In the genomic region with DNA sequence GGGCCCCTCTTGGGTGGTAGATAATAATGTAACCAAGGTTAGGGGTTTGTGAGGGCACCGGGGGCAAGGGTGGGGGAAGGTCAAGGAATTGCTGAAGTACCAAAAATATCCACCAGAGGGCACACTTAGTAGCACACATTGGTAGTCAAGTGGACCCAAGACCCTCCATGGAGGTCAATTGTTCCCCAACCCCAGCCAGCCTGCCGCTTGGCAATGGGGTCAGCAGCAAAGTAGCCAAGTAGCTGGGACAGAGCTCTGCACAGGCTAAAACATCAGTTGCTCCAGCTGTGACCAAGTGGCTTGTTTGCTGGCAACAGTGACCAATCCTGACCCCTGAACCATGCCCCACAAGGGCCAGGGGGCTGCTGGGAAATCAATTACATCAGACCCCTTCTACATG, we compare ENCODE assay signal across 8 cellular contexts.
DNase-seq lines count a peak whose midpoint lies in the region; ATAC-seq and TF ChIP-seq lines count a peak whose summit lies in the region.

No MANE protein-coding gene starts in this region.

- H3K36me3 ChIP-seq in upper lobe of right lung = no peaks in the 10 kb centered on the region
- H3K36me3 ChIP-seq in MG63 = no peaks in the 10 kb centered on the region

- peak; percentile 71 for ATAC-seq in activated B cell treated with CpG ODN at 0.5 μM for 24 hours (ENCODE audit: low read depth)
- ATAC-seq in memory B cell (ENCODE audit: low read depth) = peak; percentile 47
- peak; percentile 60 for ATAC-seq in upper lobe of right lung

- H3K36me3 Mint-ChIP-seq in activated B cell treated with CpG ODN at 0.5 μM for 24 hours (ENCODE audit: low read depth) (no peaks in the 10 kb centered on the region), memory B cell (no peaks in the 10 kb centered on the region)

- H3K4me1 Mint-ChIP-seq in activated B cell treated with CpG ODN at 0.5 μM for 24 hours (no peaks in the 10 kb centered on the region), memory B cell (no peaks in the 10 kb centered on the region)

- no peaks in the 10 kb centered on the region for H3K4me1 ChIP-seq in upper lobe of right lung

- DNase-seq in NOMO-1 treated with dmso at 0.1 percent for 144 hours (lab: John Stamatoyannopoulos, UW; ENCODE audit: unreplicated experiment) = peak; percentile 4
- no peak for DNase-seq in NOMO-1 treated with DMSO at 0.1 percent for 48 hours (lab: John Stamatoyannopoulos, UW; ENCODE audit: unreplicated experiment)
- peak; percentile 93 for DNase-seq in HuH-7 (ENCODE audit: low spot score)
- DNase-seq in activated B cell treated with CpG ODN at 0.5 μM for 24 hours = peak; percentile 27
- peak in 3 of 10 donors; percentile 10 to 27 (median 24) for DNase-seq in dorsolateral prefrontal cortex
- DNase-seq in memory B cell (ENCODE audit: low spot score in 2 of 2) = peak; percentile 62 to 69
- peak; percentile 62 for DNase-seq in upper lobe of right lung
- DNase-seq in MG63 = no peak

- H3K27ac ChIP-seq in dorsolateral prefrontal cortex (peak overlapping the region in 12 of 59 donors; percentile 3 to 73 (median 38)), upper lobe of right lung (no peak overlapping the region)

- H3K9me3 ChIP-seq in upper lobe of right lung = no peaks in the 10 kb centered on the region
- no peaks in the 10 kb centered on the region for H3K9me3 ChIP-seq in MG63

- H3K27me3 Mint-ChIP-seq in activated B cell treated with CpG ODN at 0.5 μM for 24 hours (no peaks in the 10 kb centered on the region), memory B cell (no peaks in the 10 kb centered on the region)

- intact Hi-C loops in activated B cell treated with CpG ODN at 0.5 μM for 24 hours (cut with micrococcal nuclease) (loop anchor here (1.0 to 5.0 kb wide), 7 partner anchors 78 to 219 kb away; partner anchors contain the start of genes RAB11FIP5 and SFXN5), dorsolateral prefrontal cortex (cut with DNase I) (loop anchor here (2.0 to 10.0 kb wide), 6 partner anchors 74 to 184 kb away; partner anchors contain the start of gene SFXN5 (in 1 of the 2)), upper lobe of right lung (cut with DNase I) (loop anchor here (5.0 kb wide), 1 partner anchor 184 kb away; no protein-coding TSS in a partner anchor)

- no peaks in the 10 kb centered on the region for H3K27me3 ChIP-seq in dorsolateral prefrontal cortex
- no peaks in the 10 kb centered on the region for H3K27me3 ChIP-seq in upper lobe of right lung
- H3K27me3 ChIP-seq in MG63 = no peaks in the 10 kb centered on the region

- no peaks in the 10 kb centered on the region for H3K9me3 Mint-ChIP-seq in activated B cell treated with CpG ODN at 0.5 μM for 24 hours
- no peaks in the 10 kb centered on the region for H3K9me3 Mint-ChIP-seq in memory B cell

- POLR2A ChIA-PET in activated B cell treated with CpG ODN at 0.5 μM for 24 hours (lab: Charles Lee) = no interaction called here

- CTCF ChIA-PET in activated B cell treated with CpG ODN at 0.5 μM for 24 hours (lab: Charles Lee) = interaction anchor here (1.0 to 5.7 kb wide), 8 partner anchors 12 to 219 kb away, joined by 3 to 67 read pairs (median 4); no protein-coding TSS in a partner anchor

- TF ChIP-seq CTCF in activated B cell treated with CpG ODN at 0.5 μM for 24 hours (IDR thresholded peaks at IDR 0.05) (peak; percentile 81), dorsolateral prefrontal cortex (IDR thresholded peaks at IDR 0.05 in 54 of 56, conservative IDR thresholded peaks at IDR 0.05 in 2 of 56; ENCODE audit: low read depth in 1 of 56, partially characterized antibody in 56 of 56) (peak; percentile 32 to 95 (median 83)), upper lobe of right lung (IDR thresholded peaks at IDR 0.05) (peak; percentile 83)

- H3K4me3 Mint-ChIP-seq in activated B cell treated with CpG ODN at 0.5 μM for 24 hours = no peak overlapping the region
- no peak overlapping the region for H3K4me3 Mint-ChIP-seq in memory B cell

- H3K27ac Mint-ChIP-seq in activated B cell treated with CpG ODN at 0.5 μM for 24 hours = no peak overlapping the region
- no peak overlapping the region for H3K27ac Mint-ChIP-seq in memory B cell

- no peak overlapping the region for H3K4me3 ChIP-seq in dorsolateral prefrontal cortex
- no peak overlapping the region for H3K4me3 ChIP-seq in upper lobe of right lung
- no peak overlapping the region for H3K4me3 ChIP-seq in MG63

Comparison
In these comparisons a context has a peak if more than half of its experiments do, and no peak if none do; other contexts are left out.
1. DNase-seq: peak in NOMO-1 treated with dmso at 0.1 percent for 144 hours (single experiment), HuH-7 (single experiment), activated B cell treated with CpG ODN at 0.5 μM for 24 hours (single experiment), memory B cell (2 of 2) and upper lobe of right lung (single experiment); none in NOMO-1 treated with DMSO at 0.1 percent for 48 hours (single experiment) and MG63 (single experiment).
2. Peak in every context shown above with its lines, with median percentiles within 50 percentile points of each other: ATAC-seq and CTCF ChIP-seq.